9 cellular contexts compared by ENCODE assay signal in the genomic region with DNA sequence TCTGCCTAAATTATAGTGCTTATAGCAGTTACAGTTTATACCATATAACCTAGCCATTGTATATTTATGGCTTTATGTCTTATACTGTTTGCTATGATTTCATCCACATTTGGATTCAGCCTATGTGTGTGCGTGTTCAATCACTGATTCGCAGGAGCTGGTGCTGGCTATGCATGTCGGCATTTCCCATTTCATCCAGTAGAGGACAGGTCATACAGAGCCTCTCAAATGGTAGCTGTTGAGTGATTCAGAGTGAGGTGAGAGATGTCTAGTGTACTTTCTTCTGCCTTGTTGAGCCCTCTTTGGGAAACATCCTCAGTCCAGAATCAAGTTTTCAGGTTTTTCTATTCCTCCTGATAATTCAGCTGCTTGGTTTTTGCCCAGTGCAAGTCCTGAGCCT.
A peak's percentile ranks its signal among the peaks of the same experiment; 100 is the strongest.
DNase-seq lines count a peak whose midpoint lies in the region; ATAC-seq and TF ChIP-seq lines count a peak whose summit lies in the region.
"Had no signal": no experiment of that assay in that cellular context is flagged by ENCODE, and none has a peak within 500 bp of the region (broad histone marks: within the 10 kb centered on the region; RNA-seq: fewer than 3 reads in every experiment).

No MANE protein-coding gene starts in this region.

- ATAC-seq in heart right ventricle: peak in 2 of 8 donors; percentile 42 to 56
- ATAC-seq in thoracic aorta (ENCODE audit: insufficient number of reproducible peaks, low FRiP score, low read depth): no peak
- no peak for ATAC-seq in GM18858 (IDR thresholded peaks at IDR 0.05; ENCODE audit: unreplicated experiment)
- ATAC-seq in upper lobe of left lung (ENCODE audit: low FRiP score in 2 of 2): no peak

- peak; percentile 93 for TF ChIP-seq CTCF in VCaP (conservative IDR thresholded peaks at IDR 0.05)
- TF ChIP-seq CTCF in heart right ventricle (IDR thresholded peaks at IDR 0.05): peak in 7 of 9 donors; percentile 45 to 68 (median 57)
- TF ChIP-seq CTCF in thoracic aorta (IDR thresholded peaks at IDR 0.05): peak; percentile 46
- peak in 3 of 6 experiments; percentile 21 to 50 (median 36) for TF ChIP-seq CTCF in upper lobe of left lung (IDR thresholded peaks at IDR 0.05)

- intact Hi-C loops in heart right ventricle (cut with DNase I): loop anchor here in 8 of 10 donors (5.0 kb wide), 6 partner anchors 102 to 362 kb away; no protein-coding TSS in a partner anchor

- TF ChIP-seq POLR2A in upper lobe of left lung (IDR thresholded peaks at IDR 0.05): no peak

- no peak overlapping the region for H3K4me3 ChIP-seq in heart right ventricle
- no peak overlapping the region for H3K4me3 ChIP-seq in thoracic aorta
- H3K4me3 ChIP-seq in upper lobe of left lung: no peak overlapping the region
- H3K4me3 ChIP-seq: BLaER1 had no signal

- H3K9me3 ChIP-seq in heart right ventricle (no peaks in the 10 kb centered on the region), thoracic aorta (no peaks in the 10 kb centered on the region), upper lobe of left lung (no peaks in the 10 kb centered on the region)

- H3K27ac ChIP-seq in VCaP: no peak overlapping the region
- H3K27ac ChIP-seq in heart right ventricle: no peak overlapping the region
- peak overlapping the region in 1 of 2 donors; percentile 37 for H3K27ac ChIP-seq in thoracic aorta
- no peak overlapping the region for H3K27ac ChIP-seq in upper lobe of left lung
- H3K27ac ChIP-seq: BLaER1 had no signal

- TF ChIP-seq EP300 in upper lobe of left lung (IDR thresholded peaks at IDR 0.05): no peak

- no peaks in the 10 kb centered on the region for H3K27me3 ChIP-seq in heart right ventricle
- no peaks in the 10 kb centered on the region for H3K27me3 ChIP-seq in thoracic aorta (replicated peaks; ENCODE audit: insufficient read depth)
- H3K27me3 ChIP-seq in upper lobe of left lung: no peaks in the 10 kb centered on the region
- H3K27me3 ChIP-seq: BLaER1 had no signal

- H3K36me3 ChIP-seq in heart right ventricle (peaks cover 0 to 51% (median 0%) of the 10 kb centered on the region in 9 donors), thoracic aorta (no peaks in the 10 kb centered on the region), upper lobe of left lung (peaks cover 0 to 44% (median 8%) of the 10 kb centered on the region in 4 donors)

- DNase-seq in NCI-H2227 (lab: John Stamatoyannopoulos, UW; ENCODE audit: unreplicated experiment) (peak; percentile 14), NCI-H2227 treated with DMSO at 0.1 percent for 48 hours (lab: John Stamatoyannopoulos, UW) (no peak), heart right ventricle (no peak), thoracic aorta (ENCODE audit: low spot score) (no peak), iPS-NIHi11 (ENCODE audit: low spot score) (no peak), upper lobe of left lung (no peak)

- H3K4me1 ChIP-seq in heart right ventricle: peaks cover 0 to 22% (median 4%) of the 10 kb centered on the region in 9 donors
- peaks cover 12% of the 10 kb centered on the region in 2 donors for H3K4me1 ChIP-seq in thoracic aorta (ENCODE audit: control insufficient read depth in 1 of 2, low read depth in 2 of 2)
- H3K4me1 ChIP-seq in upper lobe of left lung: peaks cover 8 to 11% (median 9%) of the 10 kb centered on the region in 4 donors
- H3K4me1 ChIP-seq: BLaER1 had no signal

- 42 to 62% methylated on average over 3 of the region's 3 CpGs for WGBS in heart right ventricle, 2 donors
- 83% methylated on average over 3 of the region's 3 CpGs for WGBS in upper lobe of left lung, 2 donors
